ENCODE assay signal across 19 cellular contexts in genomic region chr16:68362952-68363846, GRCh38. TPM values are rescaled to one million over a fixed set of nuclear protein-coding genes. Genes with fewer than 3 reads are reported as not detected.
A peak's percentile ranks its signal among the peaks of the same experiment; 100 is the strongest.
DNase-seq lines count a peak whose midpoint lies in the region; ATAC-seq and TF ChIP-seq lines count a peak whose summit lies in the region.
"Had no signal": no experiment of that assay in that cellular context is flagged by ENCODE, and none has a peak within 500 bp of the region (broad histone marks: within the 10 kb centered on the region; RNA-seq: fewer than 3 reads in every experiment).

No MANE protein-coding gene starts in this region.

- TF ChIP-seq EP300 in ovary (IDR thresholded peaks at IDR 0.05) = no peak

- intact Hi-C loops in left ventricle myocardium superior (cut with micrococcal nuclease) = no loop called here
- intact Hi-C loops in left lung (cut with DNase I) = no loop called here
- intact Hi-C loops in thyroid gland (cut with DNase I) = no loop called here
- intact Hi-C loops in ovary (cut with DNase I) = loop anchor here in 2 of 4 donors (10.0 kb wide), 1 partner anchor 152 kb away; no protein-coding TSS in a partner anchor

- DNase-seq in left ventricle myocardium superior (peak; percentile 21), right atrium auricular region (ENCODE audit: low spot score) (no peak), SHP77 (lab: John Stamatoyannopoulos, UW) (peak; percentile 30), left lung (no peak), thyroid gland (peak; percentile 72 to 77), ovary (no peak)
- DNase-seq in effector memory CD4-positive, alpha-beta T cell = no peak
- DNase-seq: CD8-positive, alpha-beta memory T cell; DMS79 treated with DMSO at 0.1 percent for 48 hours; KBM-7; NCI-H1105 treated with DMSO at 0.1 percent for 48 hours; NCI-H187 treated with DMSO at 0.1 percent for 48 hours; NCI-H345; NCI-H524 treated with DMSO at 0.1 percent for 48 hours; T-helper 1 cell had no signal

- H3K4me3 ChIP-seq in right atrium auricular region = no peak overlapping the region
- no peak overlapping the region for H3K4me3 ChIP-seq in left lung
- H3K4me3 ChIP-seq in thyroid gland (replicated peaks in 1 of 3) = no peak overlapping the region
- no peak overlapping the region for H3K4me3 ChIP-seq in ovary
- H3K4me3 ChIP-seq in effector memory CD4-positive, alpha-beta T cell (ENCODE audit: insufficient read depth, low read depth, low read length, poor library complexity, severe bottlenecking) = no peak overlapping the region
- H3K4me3 ChIP-seq: A549, HAP-1 had no signal

- TF ChIP-seq CTCF in right atrium auricular region (IDR thresholded peaks at IDR 0.05) = no peak
- no peak for TF ChIP-seq CTCF in left lung (IDR thresholded peaks at IDR 0.05)
- no peak for TF ChIP-seq CTCF in thyroid gland (IDR thresholded peaks at IDR 0.05)
- no peak for TF ChIP-seq CTCF in ovary (IDR thresholded peaks at IDR 0.05)

- H3K9me3 ChIP-seq in right atrium auricular region (no peaks in the 10 kb centered on the region), left lung (no peaks in the 10 kb centered on the region), thyroid gland (no peaks in the 10 kb centered on the region), ovary (no peaks in the 10 kb centered on the region)
- H3K9me3 ChIP-seq in effector memory CD4-positive, alpha-beta T cell (ENCODE audit: control insufficient read depth, low read length) = no peaks in the 10 kb centered on the region
- H3K9me3 ChIP-seq: A549, HAP-1 had no signal

- WGBS in thyroid gland, 2 donors = 39 to 47% methylated on average over 12 to 16 of the region's 21 CpGs
- WGBS in ovary, 3 donors = 82 to 85% (median 82%) methylated on average over 18 to 21 of the region's 21 CpGs

- no peaks in the 10 kb centered on the region for H3K27me3 ChIP-seq in right atrium auricular region
- peaks cover 0 to 12% of the 10 kb centered on the region in 2 donors for H3K27me3 ChIP-seq in left lung
- H3K27me3 ChIP-seq in thyroid gland = no peaks in the 10 kb centered on the region
- H3K27me3 ChIP-seq in ovary = no peaks in the 10 kb centered on the region
- H3K27me3 ChIP-seq in effector memory CD4-positive, alpha-beta T cell (replicated peaks; ENCODE audit: control insufficient read depth, insufficient read depth, low read length, poor library complexity, severe bottlenecking) = no peaks in the 10 kb centered on the region

- no peaks in the 10 kb centered on the region for H3K4me1 ChIP-seq in right atrium auricular region
- H3K4me1 ChIP-seq in left lung = peaks cover 2 to 9% of the 10 kb centered on the region in 2 donors
- H3K4me1 ChIP-seq in thyroid gland = peaks cover 24 to 27% of the 10 kb centered on the region in 2 donors
- H3K4me1 ChIP-seq in ovary (ENCODE audit: insufficient read depth) = peaks cover 2% of the 10 kb centered on the region
- peaks cover 13% of the 10 kb centered on the region for H3K4me1 ChIP-seq in effector memory CD4-positive, alpha-beta T cell (ENCODE audit: control insufficient read depth, insufficient read depth, low read length, poor library complexity, severe bottlenecking)
- H3K4me1 ChIP-seq: A549, HAP-1 had no signal

- H3K36me3 ChIP-seq in right atrium auricular region (peaks cover 3% of the 10 kb centered on the region), left lung (peaks cover 0 to 23% of the 10 kb centered on the region in 2 donors), thyroid gland (peaks cover 0 to under 1% of the 10 kb centered on the region in 2 donors), ovary (no peaks in the 10 kb centered on the region)
- H3K36me3 ChIP-seq in effector memory CD4-positive, alpha-beta T cell (ENCODE audit: control insufficient read depth, insufficient read depth, low read length) = peaks cover 1% of the 10 kb centered on the region
- H3K36me3 ChIP-seq: HAP-1 had no signal

- TF ChIP-seq POLR2A in thyroid gland (IDR thresholded peaks at IDR 0.05) (no peak), ovary (IDR thresholded peaks at IDR 0.05) (no peak)

- H3K27ac ChIP-seq in right atrium auricular region (no peak overlapping the region), left lung (no peak overlapping the region), thyroid gland (no peak overlapping the region), ovary (no peak overlapping the region)
- no peak overlapping the region for H3K27ac ChIP-seq in effector memory CD4-positive, alpha-beta T cell (ENCODE audit: insufficient read depth, low read length, poor library complexity, severe bottlenecking)
- H3K27ac ChIP-seq: A549 had no signal

- no peak for ATAC-seq in left ventricle myocardium superior
- peak; percentile 20 for ATAC-seq in left lung
- ATAC-seq in GM19463 (IDR thresholded peaks at IDR 0.05; ENCODE audit: unreplicated experiment) = no peak
- ATAC-seq: A549, Panc1 had no signal

RNA-seq across cellular contexts. Expression of gene PRMT7, which starts 52.4 kb away (rescaled TPM):
- total RNA-seq in left ventricle myocardium superior (30.9 TPM), right atrium auricular region (10 to 100 TPM; 24.5 to 35.7 TPM), left lung (10 to 100 TPM; 29.0 to 35.4 TPM), thyroid gland (10 to 100 TPM; 41.7 to 57.0 (median 46.9) TPM), ovary (10 to 100 TPM; 27.8 to 43.4 (median 37.8) TPM)
- polyA plus RNA-seq in ovary = 10 to 100 TPM; 35.8 to 42.2 TPM

RNA-seq across cellular contexts. Expression of gene SLC7A6OS, which starts 52.5 kb away (rescaled TPM):
- 14.2 TPM for total RNA-seq in left ventricle myocardium superior
- total RNA-seq in right atrium auricular region = 1 to 10 TPM; 6.8 to 8.6 TPM
- 10 to 100 TPM; 11.7 to 17.0 TPM for total RNA-seq in left lung
- 10 to 100 TPM; 13.4 to 25.8 (median 18.7) TPM for total RNA-seq in thyroid gland
- 10 to 100 TPM in 6 of 7 donors, 1 to 10 TPM in 1; 8.9 to 20.7 (median 17.6) TPM for total RNA-seq in ovary
- polyA plus RNA-seq in ovary = 10 to 100 TPM in 1 of 2 donors, 1 to 10 TPM in 1; 8.7 to 18.3 TPM

Comparison
In these comparisons a context has a peak if more than half of its experiments do, and no peak if none do; other contexts are left out.
1. DNase-seq: peak in left ventricle myocardium superior (single experiment), SHP77 (2 of 2) and thyroid gland (2 of 2); none in right atrium auricular region (single experiment), left lung (0 of 2), ovary (0 of 5) and effector memory CD4-positive, alpha-beta T cell (0 of 3).